ENCODE assay signal across 13 cellular contexts in the genomic region with DNA sequence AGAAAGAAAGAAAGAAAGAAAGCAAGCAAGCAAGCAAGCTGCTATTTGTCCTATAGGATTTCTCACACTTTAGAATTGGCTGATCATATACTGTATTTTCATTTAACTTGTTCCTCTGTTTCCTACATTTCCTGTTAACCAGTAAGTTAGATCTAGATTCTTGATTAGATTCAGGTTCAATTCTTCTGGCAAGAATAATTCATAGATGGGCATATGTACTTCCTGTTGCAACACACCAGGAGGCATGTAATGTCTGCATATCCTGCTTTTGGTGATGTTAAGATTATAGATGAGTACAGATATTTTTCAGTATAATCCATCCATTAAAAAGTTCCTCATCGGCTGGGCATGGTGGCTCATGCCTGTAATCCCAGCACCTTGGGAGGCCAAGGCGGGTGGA.
"Had no signal": no experiment of that assay in that cellular context is flagged by ENCODE, and none has a peak within 500 bp of the region (broad histone marks: within the 10 kb centered on the region; RNA-seq: fewer than 3 reads in every experiment).

No MANE protein-coding gene starts in this region.

- H3K9me3 ChIP-seq: upper lobe of left lung had no signal

- H3K4me3 ChIP-seq: upper lobe of left lung had no signal

- H3K36me3 ChIP-seq: upper lobe of left lung had no signal

- DNase-seq: activated CD4-positive, alpha-beta T cell treated with anti-CD3 and anti-CD28 coated beads for 1 hour; activated CD4-positive, alpha-beta T cell treated with anti-CD3 and anti-CD28 coated beads, Interleukin-2, amount 50 U/mL, for 48 hours; activated gamma-delta T cell; activated naive CD8-positive, alpha-beta T cell treated with anti-CD3 and anti-CD28 coated beads for 36 hours; activated T-cell treated with anti-CD3 and anti-CD28 coated beads, Interleukin-2, amount 50 U/mL, for 48 hours; anterior cingulate cortex; hypothalamus; stimulated activated CD4-positive, alpha-beta T cell treated with anti-CD3 and anti-CD28 coated beads, Interleukin-4, amount 100 ng/mL, for 1 hour; stimulated activated CD8-positive, alpha-beta memory T cell treated with anti-CD3 and anti-CD28 coated beads, Interleukin-4, amount 100 ng/mL, for 48 hours; upper lobe of left lung had no signal

- H3K27ac ChIP-seq: parathyroid adenoma, upper lobe of left lung had no signal

- H3K27me3 ChIP-seq: upper lobe of left lung had no signal

- H3K27ac Mint-ChIP-seq: activated naive CD8-positive, alpha-beta T cell treated with anti-CD3 and anti-CD28 coated beads for 36 hours; mesothelial cell of epicardium; stimulated activated naive CD8-positive, alpha-beta T cell treated with anti-CD3 and anti-CD28 coated beads, Interleukin-15, Interleukin-2, amounts not matched to agents 100 ng/mL and 50 ng/mL, for 24 hours had no signal

- H3K27me3 Mint-ChIP-seq: activated naive CD8-positive, alpha-beta T cell treated with anti-CD3 and anti-CD28 coated beads for 36 hours; stimulated activated naive CD8-positive, alpha-beta T cell treated with anti-CD3 and anti-CD28 coated beads, Interleukin-15, Interleukin-2, amounts not matched to agents 100 ng/mL and 50 ng/mL, for 24 hours had no signal

- H3K4me1 Mint-ChIP-seq: activated naive CD8-positive, alpha-beta T cell treated with anti-CD3 and anti-CD28 coated beads for 36 hours had no signal

- H3K9me3 Mint-ChIP-seq: activated naive CD8-positive, alpha-beta T cell treated with anti-CD3 and anti-CD28 coated beads for 36 hours; mesothelial cell of epicardium; stimulated activated naive CD8-positive, alpha-beta T cell treated with anti-CD3 and anti-CD28 coated beads, Interleukin-15, Interleukin-2, amounts not matched to agents 100 ng/mL and 50 ng/mL, for 24 hours had no signal

- H3K36me3 Mint-ChIP-seq: activated naive CD8-positive, alpha-beta T cell treated with anti-CD3 and anti-CD28 coated beads for 36 hours; mesothelial cell of epicardium had no signal

- H3K4me3 Mint-ChIP-seq: activated naive CD8-positive, alpha-beta T cell treated with anti-CD3 and anti-CD28 coated beads for 36 hours; mesothelial cell of epicardium; stimulated activated naive CD8-positive, alpha-beta T cell treated with anti-CD3 and anti-CD28 coated beads, Interleukin-15, Interleukin-2, amounts not matched to agents 100 ng/mL and 50 ng/mL, for 24 hours had no signal
